ENCODE assay signal across 11 cellular contexts in the genomic region with DNA sequence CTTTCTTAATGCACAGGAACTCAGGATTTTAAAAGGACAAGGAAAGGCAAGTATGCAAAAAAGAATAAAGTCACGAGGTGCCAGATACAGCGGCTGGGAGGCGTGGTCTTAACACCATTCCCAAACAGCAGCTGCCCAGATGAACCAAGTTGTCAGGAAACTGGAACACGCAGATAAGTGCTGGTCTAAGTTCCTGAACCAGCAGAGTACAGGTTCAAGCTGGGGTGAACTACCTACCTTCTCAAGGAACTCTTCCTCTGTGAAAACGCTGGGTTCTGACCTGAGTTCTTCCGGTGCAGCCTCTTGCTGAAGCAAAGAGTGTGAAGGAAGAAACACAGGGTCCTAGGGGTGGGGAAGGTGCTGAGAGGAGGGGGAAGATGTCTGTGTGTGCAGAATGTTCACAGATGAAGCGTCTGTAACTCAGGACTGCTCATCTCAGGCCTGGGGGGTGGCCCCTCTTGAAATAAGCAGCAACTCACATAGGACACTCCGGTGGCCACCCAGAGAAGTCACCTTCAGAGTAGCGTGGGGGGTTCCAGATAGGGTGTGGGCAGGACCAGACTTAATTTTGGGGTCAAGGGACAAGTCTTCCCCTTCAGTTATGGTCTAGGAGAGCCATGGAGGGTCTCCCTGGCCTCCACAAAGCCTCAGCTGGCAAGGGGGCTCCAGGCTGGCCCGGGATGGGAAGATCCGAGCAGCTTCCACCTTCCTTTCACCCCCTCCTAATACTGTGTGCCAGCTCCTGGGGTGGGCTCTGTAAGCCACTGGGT. TPM values are rescaled to one million over a fixed set of nuclear protein-coding genes. Genes with fewer than 3 reads are reported as not detected.
A peak's percentile ranks its signal among the peaks of the same experiment; 100 is the strongest.
DNase-seq lines count a peak whose midpoint lies in the region; ATAC-seq, FAIRE-seq and TF ChIP-seq lines count a peak whose summit lies in the region.
"Had no signal": no experiment of that assay in that cellular context is flagged by ENCODE, and none has a peak within 500 bp of the region (broad histone marks: within the 10 kb centered on the region; RNA-seq: fewer than 3 reads in every experiment).

No MANE protein-coding gene starts in this region.

- no peak for TF ChIP-seq CTCF in liver (IDR thresholded peaks at IDR 0.05; ENCODE audit: low read depth, low read length, missing input control)
- no peak for TF ChIP-seq CTCF in HepG2 (CRISPR knock-in tag; IDR thresholded peaks at IDR 0.05)
- no peak for TF ChIP-seq CTCF in mucosa of descending colon (IDR thresholded peaks at IDR 0.05)
- no peak for TF ChIP-seq CTCF in foreskin keratinocyte (conservative IDR thresholded peaks at IDR 0.05)

- peak overlapping the region; percentile 63 for H3K4me3 Mint-ChIP-seq in activated naive CD8-positive, alpha-beta T cell treated with anti-CD3 and anti-CD28 coated beads for 36 hours

- TF ChIP-seq RAD21 in liver (IDR thresholded peaks at IDR 0.05) = no peak
- no peak for TF ChIP-seq RAD21 in HepG2 (CRISPR knock-in tag; IDR thresholded peaks at IDR 0.05)

- CTCF ChIA-PET in HepG2 (lab: Yijun Ruan, JAX; ENCODE audit: low intra/inter-chr PET ratio, low total read pairs) = no interaction called here

- WGBS in liver = 71% methylated on average over 11 of the region's 11 CpGs
- 92% methylated on average over 9 of the region's 11 CpGs for WGBS in HepG2 (ENCODE audit: low lambda C conversion rate)

- DNase-seq in HepG2 (ENCODE audit: low spot score) (no peak), mucosa of descending colon (peak in 2 of 3 donors; percentile 35 to 41), foreskin keratinocyte (no peak), SJCRH30 (no peak), SHP77 (lab: John Stamatoyannopoulos, UW) (no peak)
- DNase-seq in activated naive CD8-positive, alpha-beta T cell treated with anti-CD3 and anti-CD28 coated beads for 36 hours = no peak
- DNase-seq: hippocampal formation had no signal

- ATAC-seq in HepG2 = no peak
- peak; percentile 4 for ATAC-seq in mucosa of descending colon
- ATAC-seq in GM21529 (IDR thresholded peaks at IDR 0.05; ENCODE audit: unreplicated experiment) = no peak
- no peak for ATAC-seq in foreskin keratinocyte

- H3K9ac ChIP-seq in liver (ENCODE audit: low read depth in 1 of 2, low read length in 2 of 2) (no peak overlapping the region), HepG2 (ENCODE audit: insufficient read depth, low read depth, low read length) (no peak overlapping the region)

- peak overlapping the region; percentile 43 to 61 for H3K27ac ChIP-seq in liver (ENCODE audit: low read depth in 1 of 2, low read length in 2 of 2)
- H3K27ac ChIP-seq in HepG2 (ENCODE audit: extremely low read length, insufficient read depth, low read length) = no peak overlapping the region
- no peak overlapping the region for H3K27ac ChIP-seq in foreskin keratinocyte
- no peak overlapping the region for H3K27ac ChIP-seq in SJCRH30
- H3K27ac ChIP-seq: SJSA1 had no signal

- H3K9me3 Mint-ChIP-seq in activated naive CD8-positive, alpha-beta T cell treated with anti-CD3 and anti-CD28 coated beads for 36 hours = peaks cover 7% of the 10 kb centered on the region

- POLR2A ChIA-PET in HepG2 (lab: Yijun Ruan, JAX) = interaction anchor here (1.2 kb wide), 1 partner anchor 103 kb away, joined by 3 read pairs; a partner anchor contains a TSS

- H3K27me3 Mint-ChIP-seq in activated naive CD8-positive, alpha-beta T cell treated with anti-CD3 and anti-CD28 coated beads for 36 hours = no peaks in the 10 kb centered on the region

- no peaks in the 10 kb centered on the region for H4K20me1 ChIP-seq in HepG2 (ENCODE audit: insufficient read depth, low read length)

- peaks cover 38% of the 10 kb centered on the region for H3K36me3 Mint-ChIP-seq in activated naive CD8-positive, alpha-beta T cell treated with anti-CD3 and anti-CD28 coated beads for 36 hours

- H3K4me2 ChIP-seq in HepG2 (ENCODE audit: low read depth, low read length) = no peak overlapping the region

- no peak for TF ChIP-seq EP300 in HepG2 (IDR thresholded peaks at IDR 0.05; ENCODE audit: low read depth in 2 of 2, low read length in 2 of 2)
- no peak for TF ChIP-seq EP300 in HepG2 (CRISPR knock-in tag; IDR thresholded peaks at IDR 0.05; ENCODE audit: borderline replicate concordance)

- no peak for FAIRE-seq in HepG2 (lab: Jason Lieb, UNC)

- in situ Hi-C loops in HepG2 (cut with HindIII; ENCODE audit: extremely low pct_ligation_motif_present, low pct_unique_long_range_greater_than_20kb) = no loop called here

- H3K4me1 Mint-ChIP-seq in activated naive CD8-positive, alpha-beta T cell treated with anti-CD3 and anti-CD28 coated beads for 36 hours = peaks cover 61% of the 10 kb centered on the region

- H3K79me2 ChIP-seq in HepG2 (ENCODE audit: insufficient read depth, low read length) = peaks cover 10% of the 10 kb centered on the region

- H3K9me3 ChIP-seq in liver (ENCODE audit: control insufficient read depth in 4 of 4, low read length in 3 of 4) (no peaks in the 10 kb centered on the region), HepG2 (ENCODE audit: low read length) (no peaks in the 10 kb centered on the region), mucosa of descending colon (no peaks in the 10 kb centered on the region), SJCRH30 (replicated peaks) (peaks cover 4% of the 10 kb centered on the region; the same call in 1 of the 2 replicates)
- H3K9me3 ChIP-seq: SJSA1 had no signal

- intact Hi-C loops in HepG2 (cut with micrococcal nuclease; ENCODE audit: unreplicated experiment) = no loop called here
- intact Hi-C loops in mucosa of descending colon (cut with DNase I, micrococcal nuclease) = no loop called here

- no peak overlapping the region for H2AFZ ChIP-seq in HepG2 (ENCODE audit: low read length)

- H3K27me3 ChIP-seq in liver (ENCODE audit: control insufficient read depth in 4 of 4, insufficient read depth in 4 of 4, low read length in 3 of 4) = no peaks in the 10 kb centered on the region
- no peaks in the 10 kb centered on the region; a peak in 1 of 5 replicates for H3K27me3 ChIP-seq in HepG2 (ENCODE audit: control insufficient read depth in 1 of 2, insufficient read depth in 2 of 2, low read length in 2 of 2)
- no peaks in the 10 kb centered on the region for H3K27me3 ChIP-seq in foreskin keratinocyte
- H3K27me3 ChIP-seq in SJCRH30 = no peaks in the 10 kb centered on the region
- H3K27me3 ChIP-seq: SJSA1 had no signal

- no peak for TF ChIP-seq POLR2A in HepG2 (IDR thresholded peaks at IDR 0.05; ENCODE audit: insufficient read depth in 1 of 2, low read depth in 2 of 2, low read length in 2 of 2)

- H3K4me1 ChIP-seq in liver (ENCODE audit: control insufficient read depth in 4 of 4, insufficient read depth in 4 of 4, low read length in 3 of 4) = peaks cover 8 to 43% (median 40%) of the 10 kb centered on the region in 4 donors
- peaks cover 25% of the 10 kb centered on the region for H3K4me1 ChIP-seq in HepG2 (ENCODE audit: insufficient read depth, low read length)
- peaks cover 16% of the 10 kb centered on the region for H3K4me1 ChIP-seq in mucosa of descending colon (ENCODE audit: low read depth)
- peaks cover 14% of the 10 kb centered on the region for H3K4me1 ChIP-seq in foreskin keratinocyte
- peaks cover 8% of the 10 kb centered on the region for H3K4me1 ChIP-seq in SJCRH30

- H3K36me3 ChIP-seq in liver (ENCODE audit: control insufficient read depth in 4 of 4, insufficient read depth in 3 of 4, low read depth in 1 of 4, low read length in 3 of 4) (peaks cover 0 to 6% (median 4%) of the 10 kb centered on the region in 4 donors), HepG2 (replicated peaks in 1 of 2; ENCODE audit: control insufficient read depth in 1 of 2, insufficient read depth in 2 of 2, low read length in 2 of 2) (0 out of 5 replicates have a peak, but pooled peaks cover 0 to 4% of the 10 kb centered on the region in 2 experiments), mucosa of descending colon (ENCODE audit: low read depth) (no peaks in the 10 kb centered on the region), SJCRH30 (no peaks in the 10 kb centered on the region)

- H3K27ac Mint-ChIP-seq in activated naive CD8-positive, alpha-beta T cell treated with anti-CD3 and anti-CD28 coated beads for 36 hours = peak overlapping the region; percentile 83

- BruUV-seq in HepG2 (replicated peaks; lab: Mats Ljungman, UMichigan) = no TSS peak

- H3K4me3 ChIP-seq in liver (ENCODE audit: low read depth in 1 of 3, low read length in 3 of 3) = no peak overlapping the region
- no peak overlapping the region for H3K4me3 ChIP-seq in HepG2 (replicated peaks in 1 of 3; ENCODE audit: insufficient read depth in 1 of 3, low read depth in 2 of 3, low read length in 3 of 3)
- no peak overlapping the region for H3K4me3 ChIP-seq in mucosa of descending colon
- no peak overlapping the region for H3K4me3 ChIP-seq in SJCRH30
- H3K4me3 ChIP-seq: SJSA1 had no signal

RNA-seq across cellular contexts. Expression of a gene that starts 3.2 kb away (rescaled TPM):
- total RNA-seq in liver = 100 to 1,000 TPM in 1 of 2 donors, 10 to 100 TPM in 1; 33.3 to 109 TPM
- polyA plus RNA-seq in liver = 10 to 100 TPM; 58.1 to 81.3 TPM
- 9.2 and 15.2 TPM in 2 replicates for total RNA-seq in HepG2 (2016; rRNA removed; fragmentation: Illumina TruSeq; extraction: Trizol)
- total RNA-seq in HepG2 (2016; cell fraction: cytosol; rRNA removed; fragmentation: Illumina TruSeq; extraction: Trizol; ENCODE audit: low read depth) = 10.0 and 10.4 TPM in 2 replicates
- total RNA-seq in HepG2 (2016; cell fraction: insoluble cytoplasmic fraction; rRNA removed; fragmentation: Illumina TruSeq; extraction: Trizol) = 7.8 and 13.5 TPM in 2 replicates
- 17.6 and 23.3 TPM in 2 replicates for total RNA-seq in HepG2 (2016; cell fraction: membrane; rRNA removed; fragmentation: Illumina TruSeq; extraction: Trizol)
- 10.0 and 10.8 TPM in 2 replicates for total RNA-seq in HepG2 (2016; cell fraction: nucleus; rRNA removed; fragmentation: Illumina TruSeq; extraction: Trizol)
- polyA plus RNA-seq in HepG2 (2011; rRNA removed) = 23.8 and 29.5 TPM in 2 replicates
- polyA plus RNA-seq in HepG2 (2011; cell fraction: cytosol; rRNA removed) = 27.5 and 32.7 TPM in 2 replicates
- polyA plus RNA-seq in HepG2 (2011; cell fraction: nucleus; rRNA removed) = 21.6 and 24.3 TPM in 2 replicates
- polyA plus RNA-seq in HepG2 (2012) = 9.2 and 17.3 TPM in 2 replicates
- polyA plus RNA-seq in HepG2 (2016; cell fraction: cytosol; fragmentation: Illumina TruSeq; extraction: Trizol; ENCODE audit: low read depth) = 13.1 and 15.0 TPM in 2 replicates
- 10.0 and 11.2 TPM in 2 replicates for polyA plus RNA-seq in HepG2 (2016; cell fraction: insoluble cytoplasmic fraction; fragmentation: Illumina TruSeq; extraction: Trizol; ENCODE audit: low read depth)
- 19.3 and 21.6 TPM in 2 replicates for polyA plus RNA-seq in HepG2 (2016; cell fraction: membrane; fragmentation: Illumina TruSeq; extraction: Trizol; ENCODE audit: low read depth)
- 16.7 and 18.4 TPM in 2 replicates for polyA plus RNA-seq in HepG2 (2016; cell fraction: nucleus; fragmentation: Illumina TruSeq; extraction: Trizol; ENCODE audit: insufficient read depth, low read depth)
- polyA minus RNA-seq in HepG2 (2011; rRNA and poly(A)+ RNA removed; ENCODE audit: low replicate concordance) = 13.6 and 45.9 TPM in 2 replicates
- 10.1 and 10.6 TPM in 2 replicates for polyA minus RNA-seq in HepG2 (2011; cell fraction: cytosol; rRNA and poly(A)+ RNA removed)
- polyA minus RNA-seq in HepG2 (2011; cell fraction: nucleus; rRNA and poly(A)+ RNA removed) = 11.7 and 12.1 TPM in 2 replicates
- total RNA-seq in activated naive CD8-positive, alpha-beta T cell treated with anti-CD3 and anti-CD28 coated beads for 36 hours = 10 to 100 TPM; 32.1 to 35.0 TPM
- 10 to 100 TPM in 2 of 3 donors, 1 to 10 TPM in 1; 9.2 to 13.9 (median 11.7) TPM for total RNA-seq in mucosa of descending colon
- total RNA-seq in foreskin keratinocyte = 20.7 and 25.1 TPM in 2 replicates
- 19.4 and 21.3 TPM in 2 replicates for polyA plus RNA-seq in foreskin keratinocyte
- total RNA-seq in SJCRH30 (2014; rRNA removed; shearing (Covaris generic)) = 14.3 and 15.0 TPM in 2 replicates

RNA-seq across cellular contexts. Expression of a gene that starts 31.1 kb away (rescaled TPM):
- 1 to 10 TPM in 1 of 2 donors, under 1 TPM in 1; 0.17 to 2.3 TPM for total RNA-seq in liver
- under 1 TPM in 1 of 2 donors, not detected in 1; 0.32 TPM for polyA plus RNA-seq in liver
- total RNA-seq in HepG2 (2016; rRNA removed; fragmentation: Illumina TruSeq; extraction: Trizol) = not detected in 2 replicates
- not detected in 2 replicates for total RNA-seq in HepG2 (2016; cell fraction: cytosol; rRNA removed; fragmentation: Illumina TruSeq; extraction: Trizol; ENCODE audit: low read depth)
- not detected in 2 replicates for total RNA-seq in HepG2 (2016; cell fraction: insoluble cytoplasmic fraction; rRNA removed; fragmentation: Illumina TruSeq; extraction: Trizol)
- not detected in 2 replicates for total RNA-seq in HepG2 (2016; cell fraction: membrane; rRNA removed; fragmentation: Illumina TruSeq; extraction: Trizol)
- total RNA-seq in HepG2 (2016; cell fraction: nucleus; rRNA removed; fragmentation: Illumina TruSeq; extraction: Trizol) = not detected in 2 replicates
- polyA plus RNA-seq in HepG2 (2011; rRNA removed) = not detected in 2 replicates
- polyA plus RNA-seq in HepG2 (2011; cell fraction: cytosol; rRNA removed) = not detected in 2 replicates
- polyA plus RNA-seq in HepG2 (2011; cell fraction: nucleus; rRNA removed) = not detected in 2 replicates
- not detected in 2 replicates for polyA plus RNA-seq in HepG2 (2012)
- not detected in 2 replicates for polyA plus RNA-seq in HepG2 (2016; cell fraction: cytosol; fragmentation: Illumina TruSeq; extraction: Trizol; ENCODE audit: low read depth)
- polyA plus RNA-seq in HepG2 (2016; cell fraction: insoluble cytoplasmic fraction; fragmentation: Illumina TruSeq; extraction: Trizol; ENCODE audit: low read depth) = not detected in 2 replicates
- polyA plus RNA-seq in HepG2 (2016; cell fraction: membrane; fragmentation: Illumina TruSeq; extraction: Trizol; ENCODE audit: low read depth) = not detected in 2 replicates
- polyA plus RNA-seq in HepG2 (2016; cell fraction: nucleus; fragmentation: Illumina TruSeq; extraction: Trizol; ENCODE audit: insufficient read depth, low read depth) = not detected in 2 replicates
- polyA minus RNA-seq in HepG2 (2011; rRNA and poly(A)+ RNA removed; ENCODE audit: low replicate concordance) = not detected in 2 replicates
- polyA minus RNA-seq in HepG2 (2011; cell fraction: cytosol; rRNA and poly(A)+ RNA removed) = not detected in 2 replicates
- not detected in 2 replicates for polyA minus RNA-seq in HepG2 (2011; cell fraction: nucleus; rRNA and poly(A)+ RNA removed)
- not detected for total RNA-seq in activated naive CD8-positive, alpha-beta T cell treated with anti-CD3 and anti-CD28 coated beads for 36 hours
- total RNA-seq in mucosa of descending colon = 1 to 10 TPM in 1 of 3 donors, not detected in 2; 1.0 TPM
- total RNA-seq in foreskin keratinocyte = not detected in 2 replicates
- polyA plus RNA-seq in foreskin keratinocyte = not detected in 2 replicates
- total RNA-seq in SJCRH30 (2014; rRNA removed; shearing (Covaris generic)) = 0.30 and 0.48 TPM in 2 replicates
- total RNA-seq: SJSA1 had no signal
- polyA plus RNA-seq: neural cell had no signal

RNA-seq across cellular contexts. Expression of a gene that starts 35.0 kb away (rescaled TPM):
- total RNA-seq in liver (not detected), HepG2 (2016; rRNA removed; fragmentation: Illumina TruSeq; extraction: Trizol) (not detected in 2 replicates), mucosa of descending colon (not detected), foreskin keratinocyte (not detected in 2 replicates)
- polyA plus RNA-seq in liver (not detected), HepG2 (2011; rRNA removed) (not detected in 2 replicates), foreskin keratinocyte (not detected in 2 replicates)
- not detected in 2 replicates for total RNA-seq in HepG2 (2016; cell fraction: cytosol; rRNA removed; fragmentation: Illumina TruSeq; extraction: Trizol; ENCODE audit: low read depth)
- total RNA-seq in HepG2 (2016; cell fraction: insoluble cytoplasmic fraction; rRNA removed; fragmentation: Illumina TruSeq; extraction: Trizol) = not detected in 2 replicates
- not detected in 2 replicates for total RNA-seq in HepG2 (2016; cell fraction: membrane; rRNA removed; fragmentation: Illumina TruSeq; extraction: Trizol)
- not detected in 2 replicates for total RNA-seq in HepG2 (2016; cell fraction: nucleus; rRNA removed; fragmentation: Illumina TruSeq; extraction: Trizol)
- not detected in 2 replicates for polyA plus RNA-seq in HepG2 (2011; cell fraction: cytosol; rRNA removed)
- not detected in 2 replicates for polyA plus RNA-seq in HepG2 (2011; cell fraction: nucleus; rRNA removed)
- not detected in 2 replicates for polyA plus RNA-seq in HepG2 (2012)
- polyA plus RNA-seq in HepG2 (2016; cell fraction: cytosol; fragmentation: Illumina TruSeq; extraction: Trizol; ENCODE audit: low read depth) = not detected in 2 replicates
- polyA plus RNA-seq in HepG2 (2016; cell fraction: insoluble cytoplasmic fraction; fragmentation: Illumina TruSeq; extraction: Trizol; ENCODE audit: low read depth) = not detected in 2 replicates
- not detected in 2 replicates for polyA plus RNA-seq in HepG2 (2016; cell fraction: membrane; fragmentation: Illumina TruSeq; extraction: Trizol; ENCODE audit: low read depth)
- not detected in 2 replicates for polyA plus RNA-seq in HepG2 (2016; cell fraction: nucleus; fragmentation: Illumina TruSeq; extraction: Trizol; ENCODE audit: insufficient read depth, low read depth)
- polyA minus RNA-seq in HepG2 (2011; rRNA and poly(A)+ RNA removed; ENCODE audit: low replicate concordance) = not detected in 2 replicates
- polyA minus RNA-seq in HepG2 (2011; cell fraction: cytosol; rRNA and poly(A)+ RNA removed) = not detected in 2 replicates
- polyA minus RNA-seq in HepG2 (2011; cell fraction: nucleus; rRNA and poly(A)+ RNA removed) = not detected in 2 replicates
- total RNA-seq in activated naive CD8-positive, alpha-beta T cell treated with anti-CD3 and anti-CD28 coated beads for 36 hours = not detected
- 0.22 TPM in 1 of 2 replicates, not detected in the other for total RNA-seq in SJCRH30 (2014; rRNA removed; shearing (Covaris generic))
- total RNA-seq: SJSA1 had no signal
- polyA plus RNA-seq: neural cell had no signal

Comparison
In these comparisons a context has a peak if more than half of its experiments do, and no peak if none do; other contexts are left out.
1. H3K27ac ChIP-seq: peak in liver (2 of 2); none in HepG2 (single experiment), foreskin keratinocyte (single experiment) and SJCRH30 (single experiment).
2. DNase-seq: peak in mucosa of descending colon (2 of 3); none in HepG2 (single experiment), activated naive CD8-positive, alpha-beta T cell treated with anti-CD3 and anti-CD28 coated beads for 36 hours (single experiment), foreskin keratinocyte (0 of 2), SJCRH30 (0 of 2) and SHP77 (0 of 2).